Comparison of ENCODE assay signal across 21 cellular contexts in genomic region chr1:117047271-117047670, GRCh38. TPM values are rescaled to one million over a fixed set of nuclear protein-coding genes. Genes with fewer than 3 reads are reported as not detected.
"Had no signal": no experiment of that assay in that cellular context is flagged by ENCODE, and none has a peak within 500 bp of the region (broad histone marks: within the 10 kb centered on the region; RNA-seq: fewer than 3 reads in every experiment).

No MANE protein-coding gene starts in this region.

- FAIRE-seq: RCC 7860 had no signal

- H3K4me1 ChIP-seq: SJSA1 had no signal

- H3K4me3 ChIP-seq: SJSA1, SK-N-MC had no signal

- H3K9ac ChIP-seq: KMS-11 had no signal

- H3K27ac ChIP-seq: KMS-11, SJSA1, SK-N-MC had no signal

- DNase-seq: IMR-90, Kasumi-1, MM.1S, NCI-H1417, NCI-H1436 treated with DMSO at 0.1 percent for 48 hours, NCI-H187, NCI-H2029, NCI-H2081 treated with DMSO at 0.1 percent for 48 hours, NCI-H2171, NCI-H226, NCI-H446, NCI-H510A, NCI-H524 treated with DMSO at 0.1 percent for 48 hours, NCI-H69, Right ventricle myocardium superior, RPMI8226, SIG-M5 had no signal

- H3K4me2 ChIP-seq: KMS-11 had no signal

- H3K9me3 ChIP-seq: SJSA1 had no signal

- H3K36me3 ChIP-seq: SJSA1 had no signal

- H3K27me3 ChIP-seq: SJSA1 had no signal

RNA-seq across cellular contexts. Expression of gene CD101, which starts 45.7 kb away (rescaled TPM):
- total RNA-seq: IMR-90 had no signal
- polyA plus RNA-seq: IMR-90 had no signal
